In the genomic region with DNA sequence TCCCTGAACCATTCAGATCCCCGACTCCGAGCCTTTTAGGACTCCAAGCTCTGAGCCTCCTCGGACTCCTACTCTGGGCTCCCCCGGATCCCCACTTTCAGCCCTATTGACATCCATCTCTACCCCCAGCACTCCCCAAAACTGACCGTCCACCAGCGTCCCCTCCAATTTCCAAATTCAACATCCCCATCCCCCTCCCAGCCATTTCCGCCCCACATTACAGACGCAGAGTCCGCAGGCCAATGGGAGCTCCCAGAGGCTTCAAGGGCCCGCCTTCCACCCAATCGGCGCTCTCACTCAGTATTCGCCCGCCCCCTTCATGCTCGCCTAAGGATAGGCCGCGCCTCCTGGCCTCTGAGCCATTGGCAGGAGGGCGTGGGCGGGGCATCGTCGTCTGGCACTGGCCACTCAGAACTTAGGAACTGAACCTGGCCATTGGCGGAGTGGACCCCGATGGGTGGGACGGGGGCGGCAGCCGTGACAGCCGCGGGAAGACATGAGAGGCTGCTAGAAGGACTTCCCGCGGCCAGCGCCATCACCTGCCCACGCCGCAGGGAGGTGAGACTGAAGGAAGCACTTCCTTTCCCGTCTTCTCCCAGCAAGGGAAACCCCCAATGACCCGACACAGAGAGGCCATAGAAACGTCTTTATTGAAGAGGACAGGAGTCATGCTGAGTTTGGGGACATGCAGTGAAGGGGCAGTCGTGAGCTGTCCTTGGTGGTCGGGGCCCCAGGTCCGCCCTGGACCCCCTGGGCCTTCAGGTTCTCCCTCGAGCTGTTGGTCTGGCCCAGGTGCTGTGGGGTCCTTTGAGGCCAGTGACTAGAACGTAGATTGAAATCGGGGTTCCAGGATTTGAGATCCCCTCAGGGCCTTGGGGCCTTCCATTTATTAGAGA, we compare ENCODE assay signal across 8 cellular contexts. TPM values are rescaled to one million over a fixed set of nuclear protein-coding genes. Genes with fewer than 3 reads are reported as not detected.
DNase-seq lines count a peak whose midpoint lies in the region; ATAC-seq lines count a peak whose summit lies in the region.

A gene (minus strand): TSS at position 185 of the 896 bp plus-strand sequence. CDS start 816 bp downstream, outside the sequence.

- no peaks in the 10 kb centered on the region for H3K9me3 Mint-ChIP-seq in activated CD4-positive, alpha-beta T cell treated with anti-CD3 and anti-CD28 coated beads for 36 hours (ENCODE audit: low read depth)

- H3K36me3 Mint-ChIP-seq in activated CD4-positive, alpha-beta T cell treated with anti-CD3 and anti-CD28 coated beads for 36 hours (ENCODE audit: low read depth): peaks cover 5% of the 10 kb centered on the region

- intact Hi-C loops in activated CD4-positive, alpha-beta T cell treated with anti-CD3 and anti-CD28 coated beads for 36 hours (cut with DNase I, micrococcal nuclease): loop anchor here (1.0 to 5.0 kb wide), 15 partner anchors 15 to 370 kb away; a partner anchor contains a TSS

- no peaks in the 10 kb centered on the region for H3K27me3 Mint-ChIP-seq in activated CD4-positive, alpha-beta T cell treated with anti-CD3 and anti-CD28 coated beads for 36 hours

- H3K27ac ChIP-seq in cingulate gyrus (ENCODE audit: low read depth, low read length): peak within 1 kb of the TSS; percentile 92

- peaks cover 32% of the 10 kb centered on the region for H3K4me1 Mint-ChIP-seq in activated CD4-positive, alpha-beta T cell treated with anti-CD3 and anti-CD28 coated beads for 36 hours

- H3K27ac Mint-ChIP-seq in activated CD4-positive, alpha-beta T cell treated with anti-CD3 and anti-CD28 coated beads for 36 hours: peak within 1 kb of the TSS; percentile 94

- CTCF ChIA-PET in activated CD4-positive, alpha-beta T cell treated with anti-CD3 and anti-CD28 coated beads for 36 hours (lab: Charles Lee): interaction anchor here (0.6 to 1.5 kb wide), 7 partner anchors 18 to 274 kb away, joined by 3 to 5 read pairs (median 3); a partner anchor contains a TSS

- peak; percentile 97 for ATAC-seq in HG03442 (IDR thresholded peaks at IDR 0.05; ENCODE audit: unreplicated experiment)
- peak; percentile 98 for ATAC-seq in activated CD4-positive, alpha-beta T cell treated with anti-CD3 and anti-CD28 coated beads for 36 hours

- DNase-seq in Ammon's horn (ENCODE audit: low spot score): peak; percentile 99
- peak; percentile 100 for DNase-seq in GM19238 (ENCODE audit: insufficient read length, low spot score)
- DNase-seq in NCI-H524 (lab: John Stamatoyannopoulos, UW): peak; percentile 100
- DNase-seq in activated CD4-positive, alpha-beta T cell treated with anti-CD3 and anti-CD28 coated beads for 36 hours: peak; percentile 100
- DNase-seq in kidney glomerular epithelial cell (lab: John Stamatoyannopoulos, UW): peak; percentile 99
- DNase-seq in stimulated activated CD4-positive, alpha-beta T cell treated with anti-CD3 and anti-CD28 coated beads, Interleukin-1b, Interleukin-23, amount 100 ng/mL, for 1 hour (ENCODE audit: low read depth in 2 of 2): peak; percentile 97 to 98

- POLR2A ChIA-PET in activated CD4-positive, alpha-beta T cell treated with anti-CD3 and anti-CD28 coated beads for 36 hours (lab: Charles Lee): interaction anchor here (0.6 to 1.0 kb wide), 3 partner anchors 101 to 266 kb away, joined by 3 to 5 read pairs (median 3); a partner anchor contains a TSS

- peak within 1 kb of the TSS; percentile 96 for H3K4me3 Mint-ChIP-seq in activated CD4-positive, alpha-beta T cell treated with anti-CD3 and anti-CD28 coated beads for 36 hours

RNA-seq across cellular contexts. Expression of the gene that starts here (rescaled TPM):
- total RNA-seq in activated CD4-positive, alpha-beta T cell treated with anti-CD3 and anti-CD28 coated beads for 36 hours: 10 to 100 TPM; 40.6 to 42.2 TPM

Comparison
In these comparisons a context has a peak if more than half of its experiments do, and no peak if none do; other contexts are left out.
1. Peak in every context shown above with its lines: DNase-seq, ATAC-seq and H3K27ac ChIP-seq.